8 cellular contexts compared by ENCODE assay signal in the genomic region with DNA sequence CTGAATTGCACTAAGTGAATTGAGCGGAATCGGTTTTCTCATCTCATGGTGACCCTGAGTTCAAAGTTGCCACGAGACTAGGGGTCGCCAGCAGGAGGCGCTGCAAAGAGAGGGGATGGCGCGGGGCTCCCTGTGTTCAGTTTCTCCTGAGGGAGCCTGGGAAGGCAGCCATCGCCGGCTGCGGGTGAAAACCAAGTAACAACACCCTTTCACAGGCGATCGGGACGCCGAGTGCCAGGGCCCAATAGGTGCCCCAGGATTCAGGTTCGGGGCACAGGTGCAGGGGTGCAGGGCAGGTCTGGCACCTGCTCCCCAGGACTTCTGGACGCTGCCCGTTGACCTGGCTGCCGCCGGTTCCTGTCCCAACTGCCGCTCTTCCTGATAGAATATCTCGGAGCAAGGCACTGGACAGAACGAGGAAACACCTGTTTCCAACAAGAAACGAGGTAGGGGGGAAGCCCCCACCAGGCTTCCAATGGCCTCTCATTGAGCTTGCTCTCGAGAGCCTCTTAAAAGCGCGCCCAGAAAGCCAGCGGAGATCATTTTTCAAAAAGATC. TPM values are rescaled to one million over a fixed set of nuclear protein-coding genes. Genes with fewer than 3 reads are reported as not detected.
DNase-seq lines count a peak whose midpoint lies in the region; ATAC-seq and TF ChIP-seq lines count a peak whose summit lies in the region.

No MANE protein-coding gene starts in this region.

- H3K4me3 ChIP-seq in WI38 (ENCODE audit: low read depth, low read length) (peak overlapping the region; percentile 36; the same call in 1 of the 2 replicates), retinal pigment epithelial cell (ENCODE audit: low read length) (peak overlapping the region; percentile 40), MG63 (no peak overlapping the region)

- H3K27me3 ChIP-seq in MG63, result no peaks in the 10 kb centered on the region

- no peak for ATAC-seq in HG03457 (IDR thresholded peaks at IDR 0.05; ENCODE audit: unreplicated experiment)
- ATAC-seq in HG03520 (IDR thresholded peaks at IDR 0.05; ENCODE audit: unreplicated experiment), result no peak

- H3K9me3 ChIP-seq in MG63, result no peaks in the 10 kb centered on the region

- TF ChIP-seq CTCF in WI38 (IDR thresholded peaks at IDR 0.05; ENCODE audit: low read depth, low read length) (no peak), retinal pigment epithelial cell (conservative IDR thresholded peaks at IDR 0.05; ENCODE audit: low read depth, low read length) (peak; percentile 37)

- H3K36me3 ChIP-seq in MG63, result no peaks in the 10 kb centered on the region

- DNase-seq in GF-D8 (lab: John Stamatoyannopoulos, UW), result peak; percentile 11
- peak in 23 of 42 donors; percentile 2 to 47 (median 24) for DNase-seq in head of caudate nucleus
- no peak for DNase-seq in retinal pigment epithelial cell (ENCODE audit: low read depth)
- no peak for DNase-seq in MG63
- DNase-seq in NCI-H82 treated with DMSO at 0.1 percent for 48 hours (lab: John Stamatoyannopoulos, UW; ENCODE audit: unreplicated experiment), result no peak

- intact Hi-C loops in head of caudate nucleus (cut with DNase I), result no loop called here

RNA-seq across cellular contexts. Expression of gene FGF16, which starts 1.1 kb away (rescaled TPM):
- total RNA-seq in MG63 (2014; rRNA removed; shearing (Covaris generic); ENCODE audit: low replicate concordance), result not detected in 2 replicates

Comparison
In these comparisons a context has a peak if more than half of its experiments do, and no peak if none do; other contexts are left out.
1. DNase-seq: peak in GF-D8 (single experiment) and head of caudate nucleus (23 of 42); none in retinal pigment epithelial cell (single experiment), MG63 (single experiment) and NCI-H82 treated with DMSO at 0.1 percent for 48 hours (single experiment).